In the genomic region with DNA sequence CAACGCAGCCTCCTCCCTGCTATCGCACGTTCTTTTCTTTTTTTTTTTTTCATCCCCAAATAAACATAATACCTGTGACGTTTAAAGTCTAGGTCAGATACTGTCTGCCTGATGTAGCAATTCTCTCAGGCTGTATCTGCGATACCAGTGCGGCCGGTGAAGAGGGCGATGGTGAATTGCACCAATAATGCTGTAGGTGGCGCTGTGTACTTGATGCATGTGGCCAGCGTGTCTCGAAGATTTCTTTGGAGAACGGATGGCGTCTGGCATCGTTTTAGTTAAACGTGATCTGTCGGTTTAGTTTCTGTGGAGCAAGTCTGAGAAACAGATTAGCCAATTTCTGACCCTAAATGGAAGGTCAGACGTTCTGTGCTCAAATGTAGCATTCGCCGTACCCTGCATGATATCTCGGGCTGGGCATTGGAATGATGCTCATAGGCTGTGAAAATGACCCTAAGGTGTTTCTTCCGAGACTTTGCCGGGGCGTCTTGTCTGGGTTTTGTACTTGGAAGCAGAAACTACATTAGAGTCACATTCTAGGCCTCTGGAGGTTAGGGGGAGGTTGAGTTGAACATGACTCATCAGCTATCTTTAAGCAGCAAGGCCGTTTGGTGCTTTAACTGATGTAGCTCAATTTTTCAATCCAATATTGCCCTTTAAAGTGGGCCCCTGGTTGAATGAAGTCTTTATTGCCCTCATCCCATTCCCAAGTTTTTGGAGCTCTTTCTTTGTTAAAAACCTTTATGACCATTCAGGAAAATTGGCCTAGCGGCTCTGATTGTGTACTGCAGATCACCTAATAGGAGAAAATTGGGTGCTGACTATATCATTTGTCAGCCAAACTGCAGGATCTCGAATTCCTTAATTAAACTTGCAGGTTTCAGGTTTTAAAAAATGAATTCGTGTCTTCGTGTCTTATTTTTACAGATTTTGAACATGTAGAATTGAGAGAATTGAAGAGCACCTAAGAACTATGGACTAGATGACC, we compare ENCODE assay signal across 8 cellular contexts.
A peak's percentile ranks its signal among the peaks of the same experiment; 100 is the strongest.
DNase-seq lines count a peak whose midpoint lies in the region; ATAC-seq, FAIRE-seq and TF ChIP-seq lines count a peak whose summit lies in the region.

No MANE protein-coding gene starts in this region.

- H3K4me2 ChIP-seq in GM12878 (ENCODE audit: control insufficient read depth, insufficient read depth) (no peak overlapping the region), smooth muscle cell (peak overlapping the region; percentile 76)

- SMC1A ChIA-PET in GM12878 (lab: Charles Lee; ENCODE audit: uncharacterized antibody, unreplicated experiment) = interaction anchor here (0.7 to 2.2 kb wide), 4 partner anchors 9 to 183 kb away, joined by 3 to 6 read pairs (median 3); no protein-coding TSS in a partner anchor

- no peak for TF ChIP-seq EP300 in GM12878 (IDR thresholded peaks at IDR 0.05; ENCODE audit: borderline replicate concordance in 1 of 2, control insufficient read depth in 1 of 2, low read depth in 2 of 2, low read length in 2 of 2)

- peak; percentile 52 for TF ChIP-seq RAD21 in GM12878 (IDR thresholded peaks at IDR 0.05; ENCODE audit: insufficient read depth, low read depth, low read length)

- H3K4me1 ChIP-seq in SJSA1 (replicated peaks) (no peaks in the 10 kb centered on the region), GM12878 (ENCODE audit: control insufficient read depth, insufficient read depth, low read length) (no peaks in the 10 kb centered on the region), smooth muscle cell (ENCODE audit: low read depth) (no peaks in the 10 kb centered on the region)

- peak; percentile 64 for ATAC-seq in GM18909 (IDR thresholded peaks at IDR 0.05; ENCODE audit: poor library complexity, unreplicated experiment)
- peak; percentile 83 for ATAC-seq in GM12878
- no peak for ATAC-seq in stimulated activated memory B cell treated with anti-CD40 and anti-IgM and Interleukin-4, amounts not matched to agents 10 μg/mL and 1 μg/mL and 100 μg/mL, for 72 hours

- BruUV-seq in GM12878 (replicated peaks; lab: Mats Ljungman, UMichigan) = no TSS peak

- peaks cover 25% of the 10 kb centered on the region for H3K27me3 Mint-ChIP-seq in stimulated activated memory B cell treated with anti-CD40 and anti-IgM and Interleukin-4, amounts not matched to agents 10 μg/mL and 1 μg/mL and 100 μg/mL, for 72 hours

- H3K36me3 ChIP-seq in MG63 (no peaks in the 10 kb centered on the region), SJSA1 (no peaks in the 10 kb centered on the region), GM12878 (ENCODE audit: control insufficient read depth in 2 of 2, insufficient read depth in 2 of 2, low read length in 1 of 2) (no peaks in the 10 kb centered on the region), smooth muscle cell (ENCODE audit: low read depth) (no peaks in the 10 kb centered on the region)

- H2AFZ ChIP-seq in GM12878 (ENCODE audit: control insufficient read depth, low read depth, low read length) = no peak overlapping the region
- H2AFZ ChIP-seq in smooth muscle cell (ENCODE audit: low read depth) = no peak overlapping the region

- in situ Hi-C loops in GM12878 (cut with MboI) = no loop called here

- peak; percentile 40 to 87 (median 67); a peak in 5 of 6 replicates for TF ChIP-seq CTCF in GM12878 (IDR thresholded peaks at IDR 0.05 in 2 of 3, conservative IDR thresholded peaks at IDR 0.05 in 1 of 3; ENCODE audit: control insufficient read depth in 2 of 3, extremely low read depth in 1 of 3, insufficient read depth in 1 of 3, low read depth in 3 of 3, low read length in 3 of 3)
- peak; percentile 93 for TF ChIP-seq CTCF in smooth muscle cell (IDR thresholded peaks at IDR 0.05; ENCODE audit: borderline replicate concordance, insufficient read depth, poor library complexity, severe bottlenecking)

- H3K27ac ChIP-seq in SJSA1 = no peak overlapping the region
- no peak overlapping the region for H3K27ac ChIP-seq in GM12878 (ENCODE audit: control insufficient read depth, insufficient read depth)
- peak overlapping the region; percentile 34 for H3K27ac ChIP-seq in smooth muscle cell (ENCODE audit: low read depth)

- H3K27ac Mint-ChIP-seq in stimulated activated memory B cell treated with anti-CD40 and anti-IgM and Interleukin-4, amounts not matched to agents 10 μg/mL and 1 μg/mL and 100 μg/mL, for 72 hours = no peak overlapping the region

- no peaks in the 10 kb centered on the region for H3K36me3 Mint-ChIP-seq in stimulated activated memory B cell treated with anti-CD40 and anti-IgM and Interleukin-4, amounts not matched to agents 10 μg/mL and 1 μg/mL and 100 μg/mL, for 72 hours

- H3K79me2 ChIP-seq in GM12878 (ENCODE audit: control insufficient read depth, insufficient read depth, low read length) = no peaks in the 10 kb centered on the region
- H3K79me2 ChIP-seq in smooth muscle cell (ENCODE audit: low read depth) = no peaks in the 10 kb centered on the region

- TF ChIP-seq POLR2A in GM12878 (IDR thresholded peaks at IDR 0.05; ENCODE audit: low read depth, low read length) = no peak

- FAIRE-seq in GM12878 (lab: Jason Lieb, UNC) = peak; percentile 56

- CTCF ChIA-PET in GM12878 (lab: Yijun Ruan, JAX) = interaction anchor here (0.5 to 2.1 kb wide), 12 partner anchors 9 to 1308 kb away, joined by 3 to 20 read pairs (median 4); no protein-coding TSS in a partner anchor

- no peak overlapping the region for H3K4me3 Mint-ChIP-seq in stimulated activated memory B cell treated with anti-CD40 and anti-IgM and Interleukin-4, amounts not matched to agents 10 μg/mL and 1 μg/mL and 100 μg/mL, for 72 hours

- POLR2A ChIA-PET in GM12878 (lab: Charles Lee) = no interaction called here

- H3K9me3 Mint-ChIP-seq in stimulated activated memory B cell treated with anti-CD40 and anti-IgM and Interleukin-4, amounts not matched to agents 10 μg/mL and 1 μg/mL and 100 μg/mL, for 72 hours = no peaks in the 10 kb centered on the region

- RAD21 ChIA-PET in GM12878 (lab: Charles Lee; ENCODE audit: unreplicated experiment) = interaction anchor here (0.6 to 1.5 kb wide), 3 partner anchors 10 to 81 kb away, joined by 3 to 6 read pairs (median 3); no protein-coding TSS in a partner anchor

- peaks cover 4% of the 10 kb centered on the region for H3K27me3 ChIP-seq in MG63
- H3K27me3 ChIP-seq in SJSA1 (replicated peaks) = no peaks in the 10 kb centered on the region
- no peaks in the 10 kb centered on the region for H3K27me3 ChIP-seq in GM12878 (replicated peaks in 1 of 2; ENCODE audit: control insufficient read depth in 2 of 2, insufficient read depth in 2 of 2, low read length in 1 of 2)
- H3K27me3 ChIP-seq in smooth muscle cell (ENCODE audit: low read depth) = no peaks in the 10 kb centered on the region

- H3K9ac ChIP-seq in GM12878 (ENCODE audit: control insufficient read depth, insufficient read depth, low read length) = no peak overlapping the region
- no peak overlapping the region for H3K9ac ChIP-seq in smooth muscle cell (ENCODE audit: low read depth)

- H3K4me1 Mint-ChIP-seq in stimulated activated memory B cell treated with anti-CD40 and anti-IgM and Interleukin-4, amounts not matched to agents 10 μg/mL and 1 μg/mL and 100 μg/mL, for 72 hours = no peaks in the 10 kb centered on the region

- H3K4me3 ChIP-seq in MG63 = no peak overlapping the region
- no peak overlapping the region for H3K4me3 ChIP-seq in SJSA1
- no peak overlapping the region for H3K4me3 ChIP-seq in GM12878
- H3K4me3 ChIP-seq in smooth muscle cell = peak overlapping the region; percentile 30

- intact Hi-C loops in GM12878 (cut with micrococcal nuclease; ENCODE audit: unreplicated experiment) = no loop called here

- H3K9me3 ChIP-seq in MG63 = no peaks in the 10 kb centered on the region
- H3K9me3 ChIP-seq in SJSA1 (replicated peaks) = no peaks in the 10 kb centered on the region
- no peaks in the 10 kb centered on the region for H3K9me3 ChIP-seq in GM12878 (replicated peaks; ENCODE audit: control insufficient read depth, insufficient read depth, low read length)
- H3K9me3 ChIP-seq in smooth muscle cell (replicated peaks; ENCODE audit: low read depth) = no peaks in the 10 kb centered on the region

- no peaks in the 10 kb centered on the region for H3F3A ChIP-seq in smooth muscle cell (ENCODE audit: low read depth)

- H4K20me1 ChIP-seq in GM12878 (ENCODE audit: control insufficient read depth, insufficient read depth) = no peaks in the 10 kb centered on the region
- no peaks in the 10 kb centered on the region for H4K20me1 ChIP-seq in smooth muscle cell (ENCODE audit: low read depth)

- WGBS in GM12878 (ENCODE audit: insufficient coverage, insufficient replicate concordance, low lambda C conversion rate, missing lambda C conversion rate) = 15% methylated on average over 28 of the region's 28 CpGs
- WGBS in smooth muscle cell (ENCODE audit: low lambda C conversion rate) = 13% methylated on average over 28 of the region's 28 CpGs

- DNase-seq in AG20443 (ENCODE audit: low spot score) (peak; percentile 58), MG63 (peak; percentile 53), SJSA1 (ENCODE audit: low read depth in 1 of 2, low spot score in 2 of 2) (peak; percentile 35 to 53), GM12878 (ENCODE audit: low read depth, low spot score) (no peak), iPS-NIHi11 (ENCODE audit: low spot score) (peak; percentile 52), smooth muscle cell (lab: John Stamatoyannopoulos, UW; ENCODE audit: unreplicated experiment) (peak; percentile 6)

TF ChIP-seq in GM12878, 131 proteins besides CTCF, POLR2A, EP300 and RAD21:
- TF ChIP-seq PML (IDR thresholded peaks at IDR 0.05; ENCODE audit: low read length) (no peak), FOXM1 (IDR thresholded peaks at IDR 0.05; ENCODE audit: low read depth, low read length) (no peak), TCF7 (IDR thresholded peaks at IDR 0.05; ENCODE audit: borderline replicate concordance) (no peak), SMC3 (IDR thresholded peaks at IDR 0.05; ENCODE audit: borderline replicate concordance, low read length) (peak; percentile 28; the same call in 1 of the 2 replicates), MXI1 (IDR thresholded peaks at IDR 0.05; ENCODE audit: low read depth, low read length) (no peak), SUZ12 (IDR thresholded peaks at IDR 0.05; ENCODE audit: unreplicated experiment) (no peak), IRF5 (IDR thresholded peaks at IDR 0.05; ENCODE audit: borderline replicate concordance) (no peak)
